In the genomic region with DNA sequence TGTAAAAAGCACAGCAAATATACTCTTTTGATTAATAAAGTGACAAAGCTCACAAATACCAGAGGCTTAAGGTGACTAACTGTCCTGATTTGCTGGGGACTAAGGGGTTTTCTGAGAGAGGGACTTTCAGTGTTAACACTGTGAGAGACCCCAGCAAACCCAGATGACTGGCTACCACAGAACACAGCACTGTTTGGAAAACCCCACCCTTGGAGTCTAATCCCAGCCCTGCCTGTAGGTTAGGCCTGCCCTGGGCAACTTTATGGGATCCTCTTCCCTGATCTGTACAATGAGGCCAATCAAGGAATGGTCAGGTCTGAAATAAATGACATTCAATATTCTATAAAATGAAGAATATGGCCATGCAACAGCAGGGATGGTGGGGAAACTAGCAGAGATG, we compare ENCODE assay signal across 1 cellular context.
TF ChIP-seq lines count a peak whose summit lies in the region.

No MANE protein-coding gene starts in this region.

TF ChIP-seq in IMR-90, 13 proteins besides CTCF, POLR2A, EP300 and RAD21:
- TF ChIP-seq CHD1 (IDR thresholded peaks at IDR 0.05; ENCODE audit: low read depth, low read length) (no peak), BHLHE40 (IDR thresholded peaks at IDR 0.05; ENCODE audit: low read depth, low read length) (no peak), SMC3 (IDR thresholded peaks at IDR 0.05; ENCODE audit: low read depth, low read length) (no peak), MAFK (IDR thresholded peaks at IDR 0.05; ENCODE audit: low read depth, low read length) (no peak), MAZ (IDR thresholded peaks at IDR 0.05; ENCODE audit: borderline replicate concordance, low read depth, low read length) (no peak), CEBPB (IDR thresholded peaks at IDR 0.05; ENCODE audit: low read depth, low read length) (no peak), MXI1 (IDR thresholded peaks at IDR 0.05; ENCODE audit: borderline replicate concordance, low read depth, low read length) (no peak), FOS (IDR thresholded peaks at IDR 0.05; ENCODE audit: low read depth, low read length) (no peak), RCOR1 (IDR thresholded peaks at IDR 0.05; ENCODE audit: insufficient replicate concordance, low read length) (no peak), NFE2L2 (IDR thresholded peaks at IDR 0.05; ENCODE audit: low read depth, low read length) (no peak), RFX5 (IDR thresholded peaks at IDR 0.05; ENCODE audit: low read depth, low read length) (no peak)
- TF ChIP-seq, protein P1, sequence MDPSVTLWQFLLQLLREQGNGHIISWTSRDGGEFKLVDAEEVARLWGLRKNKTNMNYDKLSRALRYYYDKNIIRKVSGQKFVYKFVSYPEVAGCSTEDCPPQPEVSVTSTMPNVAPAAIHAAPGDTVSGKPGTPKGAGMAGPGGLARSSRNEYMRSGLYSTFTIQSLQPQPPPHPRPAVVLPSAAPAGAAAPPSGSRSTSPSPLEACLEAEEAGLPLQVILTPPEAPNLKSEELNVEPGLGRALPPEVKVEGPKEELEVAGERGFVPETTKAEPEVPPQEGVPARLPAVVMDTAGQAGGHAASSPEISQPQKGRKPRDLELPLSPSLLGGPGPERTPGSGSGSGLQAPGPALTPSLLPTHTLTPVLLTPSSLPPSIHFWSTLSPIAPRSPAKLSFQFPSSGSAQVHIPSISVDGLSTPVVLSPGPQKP (IDR thresholded peaks at IDR 0.05; ENCODE audit: borderline replicate concordance, low read depth, low read length) = no peak
- TF ChIP-seq, protein P2, sequence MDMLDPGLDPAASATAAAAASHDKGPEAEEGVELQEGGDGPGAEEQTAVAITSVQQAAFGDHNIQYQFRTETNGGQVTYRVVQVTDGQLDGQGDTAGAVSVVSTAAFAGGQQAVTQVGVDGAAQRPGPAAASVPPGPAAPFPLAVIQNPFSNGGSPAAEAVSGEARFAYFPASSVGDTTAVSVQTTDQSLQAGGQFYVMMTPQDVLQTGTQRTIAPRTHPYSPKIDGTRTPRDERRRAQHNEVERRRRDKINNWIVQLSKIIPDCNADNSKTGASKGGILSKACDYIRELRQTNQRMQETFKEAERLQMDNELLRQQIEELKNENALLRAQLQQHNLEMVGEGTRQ (IDR thresholded peaks at IDR 0.05; ENCODE audit: low read depth, low read length) = no peak
